ENCODE assay signal across 16 cellular contexts in genomic region chr13:110410906-110411305, GRCh38.
DNase-seq lines count a peak whose midpoint lies in the region; ATAC-seq and TF ChIP-seq lines count a peak whose summit lies in the region.
"Had no signal": no experiment of that assay in that cellular context is flagged by ENCODE, and none has a peak within 500 bp of the region (broad histone marks: within the 10 kb centered on the region; RNA-seq: fewer than 3 reads in every experiment).

No MANE protein-coding gene starts in this region.

- 60 to 76% (median 68%) methylated on average over 10 of the region's 10 CpGs for WGBS in stomach, 5 donors

- H3K4me3 Mint-ChIP-seq in chondrocyte (ENCODE audit: unreplicated experiment) = no peak overlapping the region
- H3K4me3 Mint-ChIP-seq in memory B cell = no peak overlapping the region
- H3K4me3 Mint-ChIP-seq in Caco-2 (ENCODE audit: unreplicated experiment) = no peak overlapping the region
- no peak overlapping the region for H3K4me3 Mint-ChIP-seq in activated naive CD8-positive, alpha-beta T cell treated with anti-CD3 and anti-CD28 coated beads, Interleukin-2, amount 50 U/mL, for 24 hours
- H3K4me3 Mint-ChIP-seq: activated CD4-positive, alpha-beta T cell treated with anti-CD3 and anti-CD28 coated beads, Interleukin-2, amount 10 ng/mL, durations not matched to agents 24 days and 14 days; B cell; natural killer cell treated with Interleukin-12 subunit alpha and Interleukin-12 subunit beta and Interleukin-15 and Interleukin-18, amount 100 ng/mL, for 72 hours; T-helper 1 cell treated with Interleukin-12 subunit alpha and Interleukin-12 subunit beta and Interleukin-4 antibody, amounts not matched to agents 30 μg/mL and 1 μg/mL, for 36 hours had no signal

- no peak for DNase-seq in chondrocyte (ENCODE audit: low spot score)
- no peak for DNase-seq in memory B cell (ENCODE audit: low spot score in 2 of 2)
- DNase-seq in stomach = no peak
- DNase-seq in Caco-2 = no peak
- no peak for DNase-seq in kidney tubule cell (ENCODE audit: low spot score)
- no peak for DNase-seq in activated naive CD8-positive, alpha-beta T cell treated with anti-CD3 and anti-CD28 coated beads, Interleukin-2, amount 50 U/mL, for 24 hours
- DNase-seq: activated CD4-positive, alpha-beta T cell treated with anti-CD3 and anti-CD28 coated beads, Interleukin-2, amount 10 ng/mL, durations not matched to agents 24 days and 14 days; DND-41; GM23248; NCI-H2171 treated with DMSO at 0.1 percent for 48 hours had no signal

- no peak for TF ChIP-seq EP300 in stomach (IDR thresholded peaks at IDR 0.05)

- H3K9ac ChIP-seq in HUES6 (ENCODE audit: low read length) = peak overlapping the region; percentile 9

- no peak for ATAC-seq in memory B cell (ENCODE audit: low read depth)
- no peak for ATAC-seq in HG02981 (IDR thresholded peaks at IDR 0.05; ENCODE audit: unreplicated experiment)
- no peak for ATAC-seq in activated naive CD8-positive, alpha-beta T cell treated with anti-CD3 and anti-CD28 coated beads, Interleukin-2, amount 50 U/mL, for 24 hours
- ATAC-seq: natural killer cell treated with Interleukin-12 subunit alpha and Interleukin-12 subunit beta and Interleukin-15 and Interleukin-18, amount 100 ng/mL, for 72 hours had no signal

- H3K9me3 Mint-ChIP-seq in chondrocyte (ENCODE audit: low read depth) (no peaks in the 10 kb centered on the region), memory B cell (no peaks in the 10 kb centered on the region), Caco-2 (ENCODE audit: unreplicated experiment) (no peaks in the 10 kb centered on the region)
- no peaks in the 10 kb centered on the region for H3K9me3 Mint-ChIP-seq in activated naive CD8-positive, alpha-beta T cell treated with anti-CD3 and anti-CD28 coated beads, Interleukin-2, amount 50 U/mL, for 24 hours
- H3K9me3 Mint-ChIP-seq: activated CD4-positive, alpha-beta T cell treated with anti-CD3 and anti-CD28 coated beads, Interleukin-2, amount 10 ng/mL, durations not matched to agents 24 days and 14 days; natural killer cell treated with Interleukin-12 subunit alpha and Interleukin-12 subunit beta and Interleukin-15 and Interleukin-18, amount 100 ng/mL, for 72 hours; T-helper 1 cell treated with Interleukin-12 subunit alpha and Interleukin-12 subunit beta and Interleukin-4 antibody, amounts not matched to agents 30 μg/mL and 1 μg/mL, for 36 hours had no signal

- no TSS peak for BruUV-seq in Caco-2 (replicated peaks; lab: Mats Ljungman, UMichigan)

- H3K36me3 ChIP-seq in HUES6 (ENCODE audit: control insufficient read depth, insufficient read depth, low read length) (peaks cover 4% of the 10 kb centered on the region), stomach (no peaks in the 10 kb centered on the region), Caco-2 (ENCODE audit: control insufficient read depth, insufficient read depth, low read length) (no peaks in the 10 kb centered on the region)

- H3K4me1 ChIP-seq in HUES6 (ENCODE audit: control insufficient read depth, insufficient read depth, low read length) (peaks cover 38% of the 10 kb centered on the region), stomach (peaks cover 7 to 74% (median 45%) of the 10 kb centered on the region in 4 donors), Caco-2 (peaks cover 13% of the 10 kb centered on the region)

- peaks cover 100% of the 10 kb centered on the region for H3K4me1 Mint-ChIP-seq in chondrocyte (ENCODE audit: low read depth)
- peaks cover 2% of the 10 kb centered on the region for H3K4me1 Mint-ChIP-seq in memory B cell
- H3K4me1 Mint-ChIP-seq in Caco-2 (ENCODE audit: low read depth, unreplicated experiment) = peaks cover 12% of the 10 kb centered on the region
- H3K4me1 Mint-ChIP-seq in activated naive CD8-positive, alpha-beta T cell treated with anti-CD3 and anti-CD28 coated beads, Interleukin-2, amount 50 U/mL, for 24 hours = peaks cover 8% of the 10 kb centered on the region

- H3K36me3 Mint-ChIP-seq in chondrocyte (ENCODE audit: low read depth) (peaks cover 36% of the 10 kb centered on the region), memory B cell (no peaks in the 10 kb centered on the region), Caco-2 (ENCODE audit: insufficient read depth, unreplicated experiment) (no peaks in the 10 kb centered on the region)
- H3K36me3 Mint-ChIP-seq in activated naive CD8-positive, alpha-beta T cell treated with anti-CD3 and anti-CD28 coated beads, Interleukin-2, amount 50 U/mL, for 24 hours (ENCODE audit: low read depth) = no peaks in the 10 kb centered on the region
- H3K36me3 Mint-ChIP-seq: natural killer cell treated with Interleukin-12 subunit alpha and Interleukin-12 subunit beta and Interleukin-15 and Interleukin-18, amount 100 ng/mL, for 72 hours had no signal

- H3K27ac ChIP-seq in HUES6 (ENCODE audit: low read depth, low read length) = peak overlapping the region; percentile 28; the same call in 1 of the 2 replicates
- H3K27ac ChIP-seq in stomach = peak overlapping the region; percentile 23 to 92 (median 83)

- TF ChIP-seq CTCF in chondrocyte (IDR thresholded peaks at IDR 0.05) (no peak), stomach (IDR thresholded peaks at IDR 0.05) (no peak), Caco-2 (IDR thresholded peaks at IDR 0.05; ENCODE audit: insufficient read depth in 1 of 2, low read depth in 1 of 2, low read length in 1 of 2, severe bottlenecking in 1 of 2, unreplicated experiment in 1 of 2) (no peak)

- no peak for TF ChIP-seq POLR2A in stomach (IDR thresholded peaks at IDR 0.05)

- H3K9me3 ChIP-seq in HUES6 (ENCODE audit: control insufficient read depth, insufficient read depth, low read depth, low read length) (no peaks in the 10 kb centered on the region), stomach (no peaks in the 10 kb centered on the region), Caco-2 (no peaks in the 10 kb centered on the region)

- H3K27me3 Mint-ChIP-seq in chondrocyte (ENCODE audit: low read depth) (no peaks in the 10 kb centered on the region), memory B cell (peaks cover 19% of the 10 kb centered on the region), Caco-2 (ENCODE audit: insufficient read depth, unreplicated experiment) (no peaks in the 10 kb centered on the region)
- peaks cover 88% of the 10 kb centered on the region for H3K27me3 Mint-ChIP-seq in activated naive CD8-positive, alpha-beta T cell treated with anti-CD3 and anti-CD28 coated beads, Interleukin-2, amount 50 U/mL, for 24 hours

- intact Hi-C loops in stomach (cut with DNase I; ENCODE audit: low total_unique reads) = loop anchor here (5.0 kb wide), 1 partner anchor 189 kb away; no protein-coding TSS in a partner anchor
- intact Hi-C loops in Caco-2 (cut with micrococcal nuclease; ENCODE audit: unreplicated experiment) = no loop called here

- POLR2A ChIA-PET in Caco-2 (lab: Charles Lee) = no interaction called here

- H3K27me3 ChIP-seq in HUES6 (ENCODE audit: control insufficient read depth, insufficient read depth, low read length) (no peaks in the 10 kb centered on the region), stomach (no peaks in the 10 kb centered on the region), Caco-2 (replicated peaks; ENCODE audit: control insufficient read depth, insufficient read depth, low read length) (no peaks in the 10 kb centered on the region)

- CTCF ChIA-PET in Caco-2 (lab: Charles Lee) = interaction anchor here (1.6 kb wide), 1 partner anchor 189 kb away, joined by 3 read pairs; no protein-coding TSS in a partner anchor

- H3K4me3 ChIP-seq in HUES6 (ENCODE audit: low read depth, low read length) (no peak overlapping the region), stomach (no peak overlapping the region), Caco-2 (ENCODE audit: low read depth, low read length) (no peak overlapping the region)
- H3K4me3 ChIP-seq: GM12878, GM23248 had no signal

- H3K27ac Mint-ChIP-seq in chondrocyte (ENCODE audit: unreplicated experiment) = peak overlapping the region; percentile 93
- H3K27ac Mint-ChIP-seq in memory B cell = peak overlapping the region; percentile 4
- H3K27ac Mint-ChIP-seq in Caco-2 (ENCODE audit: unreplicated experiment) = no peak overlapping the region
- no peak overlapping the region for H3K27ac Mint-ChIP-seq in activated naive CD8-positive, alpha-beta T cell treated with anti-CD3 and anti-CD28 coated beads, Interleukin-2, amount 50 U/mL, for 24 hours
- H3K27ac Mint-ChIP-seq: activated CD4-positive, alpha-beta T cell treated with anti-CD3 and anti-CD28 coated beads, Interleukin-2, amount 10 ng/mL, durations not matched to agents 24 days and 14 days; B cell; natural killer cell treated with Interleukin-12 subunit alpha and Interleukin-12 subunit beta and Interleukin-15 and Interleukin-18, amount 100 ng/mL, for 72 hours; T-helper 1 cell treated with Interleukin-12 subunit alpha and Interleukin-12 subunit beta and Interleukin-4 antibody, amounts not matched to agents 30 μg/mL and 1 μg/mL, for 36 hours had no signal

Comparison
In these comparisons a context has a peak if more than half of its experiments do, and no peak if none do; other contexts are left out.
1. H3K27ac Mint-ChIP-seq: peak in chondrocyte (single experiment) and memory B cell (single experiment); none in Caco-2 (single experiment) and activated naive CD8-positive, alpha-beta T cell treated with anti-CD3 and anti-CD28 coated beads, Interleukin-2, amount 50 U/mL, for 24 hours (single experiment).